ENCODE assay signal across 17 cellular contexts in the genomic region with DNA sequence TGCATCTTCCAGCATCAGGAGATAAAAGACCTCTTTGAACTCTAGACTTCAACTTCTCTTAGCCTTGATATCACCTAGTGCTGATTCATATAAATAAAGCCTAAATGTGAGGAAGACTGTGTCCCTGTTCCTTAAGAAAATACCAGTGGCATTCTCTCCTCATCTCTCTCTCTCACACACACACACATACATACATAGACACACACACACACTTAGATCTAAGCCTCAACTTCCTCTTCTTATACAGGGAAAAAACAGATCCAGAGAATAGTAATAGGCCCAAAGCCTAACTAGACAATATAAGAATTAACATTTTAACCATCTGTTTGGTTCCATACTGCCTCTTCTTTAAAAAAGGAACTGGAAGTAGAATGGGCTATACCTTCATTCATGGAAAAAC.
"Had no signal": no experiment of that assay in that cellular context is flagged by ENCODE, and none has a peak within 500 bp of the region (broad histone marks: within the 10 kb centered on the region; RNA-seq: fewer than 3 reads in every experiment).

No MANE protein-coding gene starts in this region.

- DNase-seq: activated CD4-positive, alpha-beta T cell treated with anti-CD3 and anti-CD28 coated beads for 4 hours; activated CD4-positive, alpha-beta T cell treated with anti-CD3 and anti-CD28 coated beads, Interleukin-2, amount 50 U/mL, for 4 hours; activated CD4-positive, CD25-positive, alpha-beta regulatory T cell; activated naive CD4-positive, alpha-beta T cell; activated T-cell treated with anti-CD3 and anti-CD28 coated beads for 4 hours; activated T-cell treated with anti-CD3 and anti-CD28 coated beads, Interleukin-2, amount 50 U/mL, for 72 hours; central memory CD4-positive, alpha-beta T cell; endodermal cell; foreskin keratinocyte; left lung; lower lobe of right lung; mesendoderm; natural killer cell; occipital lobe; stimulated activated naive CD8-positive, alpha-beta T cell treated with anti-CD3 and anti-CD28 coated beads, Interleukin-15, Interleukin-2, amounts not matched to agents 100 U/mL and 50 U/mL, for 24 hours; testis; transverse colon had no signal
